In genomic region chr7:78563186-78563585, GRCh38 we compare ENCODE assay signal across 15 cellular contexts.
DNase-seq lines count a peak whose midpoint lies in the region; ATAC-seq and TF ChIP-seq lines count a peak whose summit lies in the region.
"Had no signal": no experiment of that assay in that cellular context is flagged by ENCODE, and none has a peak within 500 bp of the region (broad histone marks: within the 10 kb centered on the region; RNA-seq: fewer than 3 reads in every experiment).

No MANE protein-coding gene starts in this region.

- H3K9me3 ChIP-seq in endodermal cell (ENCODE audit: control insufficient read depth, low read length) = no peaks in the 10 kb centered on the region
- no peaks in the 10 kb centered on the region for H3K9me3 ChIP-seq in effector memory CD4-positive, alpha-beta T cell (ENCODE audit: control insufficient read depth, low read length)

- TF ChIP-seq CTCF in endodermal cell (conservative IDR thresholded peaks at IDR 0.05) = no peak
- TF ChIP-seq CTCF in nephron progenitor cell (IDR thresholded peaks at IDR 0.05) = no peak

- no peak for ATAC-seq in GM19463 (IDR thresholded peaks at IDR 0.05; ENCODE audit: unreplicated experiment)
- ATAC-seq: K562 had no signal

- no peaks in the 10 kb centered on the region for H3K27me3 ChIP-seq in endodermal cell (ENCODE audit: control insufficient read depth, insufficient read depth, low read length, poor library complexity, severe bottlenecking)
- H3K27me3 ChIP-seq in effector memory CD4-positive, alpha-beta T cell (replicated peaks; ENCODE audit: control insufficient read depth, insufficient read depth, low read length, poor library complexity, severe bottlenecking) = no peaks in the 10 kb centered on the region

- 58 to 65% methylated on average over 5 of the region's 5 CpGs for WGBS in endodermal cell (ENCODE audit: insufficient coverage in 1 of 2, insufficient read length in 1 of 2), 2 experiments

- H3K36me3 Mint-ChIP-seq in endodermal cell (ENCODE audit: low read depth) (no peaks in the 10 kb centered on the region), nephron progenitor cell (ENCODE audit: low read depth) (no peaks in the 10 kb centered on the region)
- H3K36me3 Mint-ChIP-seq: CD8-positive, alpha-beta memory T cell had no signal

- H3K27me3 Mint-ChIP-seq in endodermal cell (ENCODE audit: insufficient read depth) (no peaks in the 10 kb centered on the region), nephron progenitor cell (ENCODE audit: low read depth, poor library complexity) (no peaks in the 10 kb centered on the region)
- H3K27me3 Mint-ChIP-seq: CD8-positive, alpha-beta memory T cell had no signal

- H3K4me3 Mint-ChIP-seq in endodermal cell (no peak overlapping the region), nephron progenitor cell (no peak overlapping the region)
- H3K4me3 Mint-ChIP-seq: CD8-positive, alpha-beta memory T cell had no signal

- H3K9ac ChIP-seq in endodermal cell (ENCODE audit: extremely low read depth, low read length, poor library complexity, severe bottlenecking) = no peak overlapping the region

- DNase-seq in NCI-H1092 treated with DMSO at 0.1 percent for 48 hours (lab: John Stamatoyannopoulos, UW) = peak; percentile 8
- DNase-seq in NCI-H1092 (lab: John Stamatoyannopoulos, UW) = no peak
- DNase-seq in NCI-H524 (lab: John Stamatoyannopoulos, UW) = peak; percentile 92 to 97
- DNase-seq in endodermal cell = peak; percentile 60
- DNase-seq in nephron progenitor cell = no peak
- no peak for DNase-seq in SKM-1 treated with dmso at 0.1 percent for 144 hours (lab: John Stamatoyannopoulos, UW; ENCODE audit: unreplicated experiment)
- DNase-seq in effector memory CD4-positive, alpha-beta T cell = no peak
- DNase-seq: CD8-positive, alpha-beta memory T cell; NCI-H187 treated with DMSO at 0.1 percent for 48 hours; NCI-H2171 treated with DMSO at 0.1 percent for 48 hours; NCI-H526 treated with DMSO at 0.1 percent for 48 hours; SIG-M5 had no signal

- H3K4me1 Mint-ChIP-seq in endodermal cell (peaks cover 15% of the 10 kb centered on the region), nephron progenitor cell (peaks cover 30% of the 10 kb centered on the region)
- H3K4me1 Mint-ChIP-seq: CD8-positive, alpha-beta memory T cell had no signal

- no peaks in the 10 kb centered on the region for H3K36me3 ChIP-seq in endodermal cell (ENCODE audit: control insufficient read depth, insufficient read depth, low read length)
- no peaks in the 10 kb centered on the region for H3K36me3 ChIP-seq in effector memory CD4-positive, alpha-beta T cell (ENCODE audit: control insufficient read depth, insufficient read depth, low read length)

- H3K27ac Mint-ChIP-seq in endodermal cell (peak overlapping the region; percentile 59), nephron progenitor cell (peak overlapping the region; percentile 64)
- H3K27ac Mint-ChIP-seq: CD8-positive, alpha-beta memory T cell had no signal

- no peaks in the 10 kb centered on the region for H3K4me1 ChIP-seq in endodermal cell (ENCODE audit: control insufficient read depth, insufficient read depth, low read length)
- H3K4me1 ChIP-seq in effector memory CD4-positive, alpha-beta T cell (ENCODE audit: control insufficient read depth, insufficient read depth, low read length, poor library complexity, severe bottlenecking) = no peaks in the 10 kb centered on the region

- no peaks in the 10 kb centered on the region for H3K9me3 Mint-ChIP-seq in endodermal cell
- no peaks in the 10 kb centered on the region for H3K9me3 Mint-ChIP-seq in nephron progenitor cell

- no peak overlapping the region for H3K4me3 ChIP-seq in endodermal cell (ENCODE audit: low read length)
- H3K4me3 ChIP-seq in effector memory CD4-positive, alpha-beta T cell (ENCODE audit: insufficient read depth, low read depth, low read length, poor library complexity, severe bottlenecking) = no peak overlapping the region
- H3K4me3 ChIP-seq: K562 had no signal

- peak overlapping the region; percentile 55 for H3K27ac ChIP-seq in endodermal cell (ENCODE audit: low read depth, low read length)
- H3K27ac ChIP-seq in effector memory CD4-positive, alpha-beta T cell (ENCODE audit: insufficient read depth, low read length, poor library complexity, severe bottlenecking) = no peak overlapping the region
- H3K27ac ChIP-seq: 22Rv1 had no signal

Comparison
In these comparisons a context has a peak if more than half of its experiments do, and no peak if none do; other contexts are left out.
1. DNase-seq: peak in NCI-H1092 treated with DMSO at 0.1 percent for 48 hours (single experiment), NCI-H524 (2 of 2) and endodermal cell (single experiment); none in NCI-H1092 (single experiment), nephron progenitor cell (single experiment), SKM-1 treated with dmso at 0.1 percent for 144 hours (single experiment) and effector memory CD4-positive, alpha-beta T cell (0 of 3).